19 cellular contexts compared by ENCODE assay signal in genomic region chr15:97459771-97460170, GRCh38.
DNase-seq lines count a peak whose midpoint lies in the region; ATAC-seq and TF ChIP-seq lines count a peak whose summit lies in the region.
"Had no signal": no experiment of that assay in that cellular context is flagged by ENCODE, and none has a peak within 500 bp of the region (broad histone marks: within the 10 kb centered on the region; RNA-seq: fewer than 3 reads in every experiment).

No MANE protein-coding gene starts in this region.

- no peak for TF ChIP-seq CTCF in right atrium auricular region (IDR thresholded peaks at IDR 0.05)
- TF ChIP-seq CTCF in RWPE2 (IDR thresholded peaks at IDR 0.05; ENCODE audit: poor library complexity, severe bottlenecking): no peak
- no peak for TF ChIP-seq CTCF in neural progenitor cell (IDR thresholded peaks at IDR 0.05)
- no peak for TF ChIP-seq CTCF in MM.1S (IDR thresholded peaks at IDR 0.05; ENCODE audit: low read length)
- TF ChIP-seq CTCF in esophagus squamous epithelium (IDR thresholded peaks at IDR 0.05): no peak

- H3K36me3 Mint-ChIP-seq in neural progenitor cell: no peaks in the 10 kb centered on the region
- H3K36me3 Mint-ChIP-seq: CD4-positive, CD25-positive, alpha-beta regulatory T cell; CD8-positive, alpha-beta T cell had no signal

- H3K27me3 ChIP-seq in right atrium auricular region: no peaks in the 10 kb centered on the region
- peaks cover 32% of the 10 kb centered on the region for H3K27me3 ChIP-seq in RWPE2 (ENCODE audit: insufficient read depth, poor library complexity, severe bottlenecking)
- peaks cover 4% of the 10 kb centered on the region for H3K27me3 ChIP-seq in neural progenitor cell
- H3K27me3 ChIP-seq in MM.1S (replicated peaks; ENCODE audit: insufficient read depth, low read length): no peaks in the 10 kb centered on the region
- no peaks in the 10 kb centered on the region for H3K27me3 ChIP-seq in esophagus squamous epithelium
- H3K27me3 ChIP-seq: BLaER1 had no signal

- no peaks in the 10 kb centered on the region for H3K9me2 ChIP-seq in MM.1S (replicated peaks; ENCODE audit: insufficient read depth, low read length)

- no peaks in the 10 kb centered on the region for H3K9me3 Mint-ChIP-seq in neural progenitor cell
- H3K9me3 Mint-ChIP-seq: CD8-positive, alpha-beta T cell had no signal

- H3K36me3 ChIP-seq in right atrium auricular region (no peaks in the 10 kb centered on the region), RWPE2 (ENCODE audit: low read depth) (no peaks in the 10 kb centered on the region), neural progenitor cell (no peaks in the 10 kb centered on the region), MM.1S (replicated peaks; ENCODE audit: insufficient read depth, low read length) (no peaks in the 10 kb centered on the region), esophagus squamous epithelium (no peaks in the 10 kb centered on the region)
- H3K36me3 ChIP-seq: BLaER1 had no signal

- WGBS in esophagus squamous epithelium, 2 donors: 75 to 78% methylated on average over 1 of the region's 1 CpG

- no peaks in the 10 kb centered on the region for H3K4me1 Mint-ChIP-seq in neural progenitor cell
- H3K4me1 Mint-ChIP-seq: B cell; CD4-positive, CD25-positive, alpha-beta regulatory T cell had no signal

- H3K9me3 ChIP-seq in right atrium auricular region (no peaks in the 10 kb centered on the region), RWPE2 (ENCODE audit: severe bottlenecking) (no peaks in the 10 kb centered on the region), neural progenitor cell (ENCODE audit: low read depth) (no peaks in the 10 kb centered on the region), MM.1S (replicated peaks; ENCODE audit: insufficient read depth, low read length) (no peaks in the 10 kb centered on the region), esophagus squamous epithelium (no peaks in the 10 kb centered on the region)
- H3K9me3 ChIP-seq: BLaER1, Caco-2 had no signal

- no peaks in the 10 kb centered on the region for H4K20me1 ChIP-seq in neural progenitor cell (ENCODE audit: low read depth)
- no peaks in the 10 kb centered on the region for H4K20me1 ChIP-seq in MM.1S (ENCODE audit: insufficient read depth, low read length)
- H4K20me1 ChIP-seq: BLaER1 had no signal

- H3K4me2 ChIP-seq in neural progenitor cell (no peak overlapping the region), MM.1S (ENCODE audit: low read depth, low read length) (no peak overlapping the region)
- H3K4me2 ChIP-seq: BLaER1 had no signal

- no peak overlapping the region for H3K27ac Mint-ChIP-seq in neural progenitor cell
- H3K27ac Mint-ChIP-seq: B cell; CD4-positive, CD25-positive, alpha-beta regulatory T cell; CD8-positive, alpha-beta T cell had no signal

- H3K4me3 ChIP-seq in right atrium auricular region (no peak overlapping the region), RWPE2 (ENCODE audit: severe bottlenecking) (no peak overlapping the region), neural progenitor cell (no peak overlapping the region), MM.1S (ENCODE audit: low read length) (no peak overlapping the region), esophagus squamous epithelium (no peak overlapping the region)
- H3K4me3 ChIP-seq: BLaER1, GM23248 had no signal

- TF ChIP-seq POLR2A in esophagus squamous epithelium (IDR thresholded peaks at IDR 0.05): no peak

- no peak overlapping the region for H2AFZ ChIP-seq in neural progenitor cell (replicated peaks)
- H2AFZ ChIP-seq in MM.1S (ENCODE audit: low read length): no peak overlapping the region
- H2AFZ ChIP-seq: GM23248 had no signal

- ATAC-seq in Right ventricle myocardium superior (ENCODE audit: poor library complexity) (peak; percentile 68), RWPE2 (ENCODE audit: low read depth) (peak; percentile 35; the same call in 1 of the 3 replicates)
- ATAC-seq: CD8-positive, alpha-beta T cell had no signal

- no peak overlapping the region for H3K4me3 Mint-ChIP-seq in neural progenitor cell
- H3K4me3 Mint-ChIP-seq: B cell; CD4-positive, CD25-positive, alpha-beta regulatory T cell; CD8-positive, alpha-beta T cell had no signal

- H3K27me3 Mint-ChIP-seq in neural progenitor cell (ENCODE audit: insufficient read depth, low read depth): no peaks in the 10 kb centered on the region
- H3K27me3 Mint-ChIP-seq: B cell had no signal

- DNase-seq in Right ventricle myocardium superior (no peak), right atrium auricular region (ENCODE audit: low spot score) (no peak), RWPE2 (ENCODE audit: low spot score) (no peak), neural progenitor cell (ENCODE audit: low spot score) (peak; percentile 4), MM.1S (no peak), esophagus squamous epithelium (lab: John Stamatoyannopoulos, UW) (no peak), SW480 (ENCODE audit: low spot score) (no peak)
- DNase-seq: Caco-2; CD4-positive, CD25-positive, alpha-beta regulatory T cell; CD8-positive, alpha-beta T cell; DMS153; DND-41; GM23248; H7; HCEC 1CT had no signal

- no peak overlapping the region for H3K9ac ChIP-seq in neural progenitor cell
- no peak overlapping the region for H3K9ac ChIP-seq in MM.1S (ENCODE audit: low read length)
- H3K9ac ChIP-seq: BLaER1, GM23248 had no signal

- H3K27ac ChIP-seq in right atrium auricular region (no peak overlapping the region), RWPE2 (ENCODE audit: poor library complexity, severe bottlenecking) (no peak overlapping the region), neural progenitor cell (no peak overlapping the region), MM.1S (ENCODE audit: low read length) (no peak overlapping the region), esophagus squamous epithelium (no peak overlapping the region)
- H3K27ac ChIP-seq: 22Rv1, BLaER1, C4-2B, GM23248 had no signal

- no peaks in the 10 kb centered on the region for H3K79me2 ChIP-seq in neural progenitor cell (ENCODE audit: low read depth)
- H3K79me2 ChIP-seq in MM.1S (ENCODE audit: low read length): no peaks in the 10 kb centered on the region

- intact Hi-C loops in Right ventricle myocardium superior (cut with DNase I) (no loop called here), esophagus squamous epithelium (cut with DNase I) (no loop called here)

- H3F3A ChIP-seq in neural progenitor cell (ENCODE audit: low read depth): no peaks in the 10 kb centered on the region
- no peaks in the 10 kb centered on the region for H3F3A ChIP-seq in MM.1S (ENCODE audit: insufficient read depth, low read length)

- H3K4me1 ChIP-seq in right atrium auricular region (no peaks in the 10 kb centered on the region), RWPE2 (ENCODE audit: insufficient read depth, poor library complexity, severe bottlenecking) (no peaks in the 10 kb centered on the region), neural progenitor cell (no peaks in the 10 kb centered on the region), MM.1S (ENCODE audit: low read length) (no peaks in the 10 kb centered on the region), esophagus squamous epithelium (peaks cover 0 to 8% (median 0%) of the 10 kb centered on the region in 3 donors)
- H3K4me1 ChIP-seq: Caco-2 had no signal
